In genomic region chr16:85359147-85359822, GRCh38 we compare ENCODE assay signal across 22 cellular contexts.
DNase-seq lines count a peak whose midpoint lies in the region; ATAC-seq, FAIRE-seq and TF ChIP-seq lines count a peak whose summit lies in the region.
"Had no signal": no experiment of that assay in that cellular context is flagged by ENCODE, and none has a peak within 500 bp of the region (broad histone marks: within the 10 kb centered on the region; RNA-seq: fewer than 3 reads in every experiment).

No MANE protein-coding gene starts in this region.

- no peaks in the 10 kb centered on the region for H3K9me2 ChIP-seq in DOHH2 (replicated peaks; ENCODE audit: control insufficient read depth, low read length)

- no peak for TF ChIP-seq CTCF in DOHH2 (IDR thresholded peaks at IDR 0.05; ENCODE audit: low read depth, low read length, poor library complexity, severe bottlenecking)
- TF ChIP-seq CTCF in K562 (IDR thresholded peaks at IDR 0.05 in 2 of 3, conservative IDR thresholded peaks at IDR 0.05 in 1 of 3; ENCODE audit: insufficient read depth in 2 of 3, low read depth in 1 of 3, low read length in 3 of 3) = no peak; a peak in 1 of 6 replicates
- TF ChIP-seq CTCF in ascending aorta (IDR thresholded peaks at IDR 0.05) = no peak

- DNase-seq in NCI-H226 (peak; percentile 25), K562 (ENCODE audit: extremely low read depth in 1 of 4, low spot score in 3 of 4) (peak; percentile 88 to 93 (median 90)), mesenchymal stem cell (peak; percentile 79), ascending aorta (ENCODE audit: low spot score in 2 of 2) (no peak)
- DNase-seq: activated CD4-positive, CD25-positive, alpha-beta regulatory T cell treated with anti-CD3 and anti-CD28 coated beads, Interleukin-2, amount 50 U/mL, for 72 hours; Caco-2; foreskin keratinocyte; GF-D8; left colon; NCI-H1092 treated with DMSO at 0.1 percent for 48 hours; NCI-H82; stimulated activated CD4-positive, alpha-beta T cell treated with anti-CD3 and anti-CD28 coated beads, Interleukin-4, amount 100 ng/mL, for 24 hours; stimulated activated CD8-positive, alpha-beta memory T cell treated with anti-CD3 and anti-CD28 coated beads, Interleukin-4, amount 100 ng/mL, for 48 hours; T-helper 1 cell had no signal

- TF ChIP-seq EP300 in K562 (IDR thresholded peaks at IDR 0.05; ENCODE audit: low read length) = peak; percentile 65; the same call in 1 of the 2 replicates

- in situ Hi-C loops in K562 (cut with MboI) = no loop called here

- H3K23ac ChIP-seq in mesenchymal stem cell (ENCODE audit: low read length in 2 of 2) = no peak overlapping the region

- H4K91ac ChIP-seq in mesenchymal stem cell (ENCODE audit: low read length) = peak overlapping the region; percentile 99

- H3K9me3 ChIP-seq in DOHH2 (ENCODE audit: control insufficient read depth, insufficient read depth, low read length) (no peaks in the 10 kb centered on the region), K562 (replicated peaks; ENCODE audit: control insufficient read depth, insufficient read depth, low read depth, low read length) (no peaks in the 10 kb centered on the region), mesenchymal stem cell (ENCODE audit: control insufficient read depth, low read length) (no peaks in the 10 kb centered on the region), ascending aorta (no peaks in the 10 kb centered on the region)
- H3K9me3 ChIP-seq: suprapubic skin had no signal

- H3K79me1 ChIP-seq in mesenchymal stem cell (replicated peaks; ENCODE audit: low read length, poor library complexity, severe bottlenecking) = peaks cover 11% of the 10 kb centered on the region

- peaks cover 3% of the 10 kb centered on the region for H3K9me1 ChIP-seq in K562 (ENCODE audit: control insufficient read depth, insufficient read depth, low read length)

- H3K14ac ChIP-seq in mesenchymal stem cell (ENCODE audit: low read length in 2 of 2) = peak overlapping the region in 1 of 2 experiments; percentile 99

- H3K4me1 ChIP-seq in DOHH2 (ENCODE audit: control insufficient read depth, low read length) (peaks cover 25% of the 10 kb centered on the region), K562 (replicated peaks in 1 of 2; ENCODE audit: control insufficient read depth in 2 of 2, insufficient read depth in 2 of 2, low read length in 2 of 2) (peaks cover 52 to 88% of the 10 kb centered on the region in 2 experiments), mesenchymal stem cell (ENCODE audit: control insufficient read depth, insufficient read depth, low read depth, low read length) (peaks cover 50% of the 10 kb centered on the region), ascending aorta (peaks cover 0 to 4% of the 10 kb centered on the region in 2 donors)

- H3K4ac ChIP-seq in mesenchymal stem cell (ENCODE audit: low read depth in 1 of 2, low read length in 2 of 2) = peak overlapping the region; percentile 98 to 100

- WGBS in K562 (ENCODE audit: insufficient coverage, low coverage, missing lambda C conversion rate) = 31% methylated on average over 21 of the region's 21 CpGs
- 88% methylated on average over 20 of the region's 21 CpGs for WGBS in mesenchymal stem cell

- H3K9ac ChIP-seq in K562 (ENCODE audit: insufficient read depth in 1 of 2, low read depth in 2 of 2, low read length in 2 of 2) = peak overlapping the region; percentile 32 to 82; a peak in 3 of 4 replicates
- no peak overlapping the region for H3K9ac ChIP-seq in mesenchymal stem cell (ENCODE audit: low read length)
- H3K9ac ChIP-seq: KMS-11 had no signal

- H3K79me2 ChIP-seq in DOHH2 (ENCODE audit: control insufficient read depth, low read length) = no peaks in the 10 kb centered on the region
- H3K79me2 ChIP-seq in K562 (ENCODE audit: control insufficient read depth, insufficient read depth, low read length) = peaks cover 14% of the 10 kb centered on the region

- H3K27ac ChIP-seq in DOHH2 (ENCODE audit: low read depth, low read length) (no peak overlapping the region), K562 (ENCODE audit: extremely low read depth, low read depth, low read length) (peak overlapping the region; percentile 21; the same call in 2 of the 3 replicates), mesenchymal stem cell (ENCODE audit: low read length, poor library complexity, severe bottlenecking) (no peak overlapping the region), ascending aorta (no peak overlapping the region)
- H3K27ac ChIP-seq: foreskin keratinocyte, HL-60, KMS-11 had no signal

- H3F3A ChIP-seq in DOHH2 (ENCODE audit: control insufficient read depth, insufficient read depth) = no peaks in the 10 kb centered on the region

- H2BK120ac ChIP-seq in mesenchymal stem cell (ENCODE audit: low read depth, low read length) = peak overlapping the region; percentile 90

- POLR2A ChIA-PET in K562 (lab: Yijun Ruan, JAX) = interaction anchor here (0.5 to 0.9 kb wide), 5 partner anchors 25 to 218 kb away, joined by 3 to 4 read pairs (median 3); no protein-coding TSS in a partner anchor

- no peak for TF ChIP-seq POLR2A in K562 (conservative IDR thresholded peaks at IDR 0.05)

- CTCF ChIA-PET in K562 (lab: Yijun Ruan, JAX; ENCODE audit: low intra/inter-chr PET ratio) = no interaction called here

- no peaks in the 10 kb centered on the region for H3K36me3 ChIP-seq in DOHH2 (ENCODE audit: control insufficient read depth, low read length)
- no peaks in the 10 kb centered on the region for H3K36me3 ChIP-seq in K562 (ENCODE audit: control insufficient read depth, insufficient read depth, low read length)
- H3K36me3 ChIP-seq in mesenchymal stem cell (ENCODE audit: control insufficient read depth in 1 of 2, insufficient read depth in 2 of 2, low read depth in 1 of 2, low read length in 2 of 2) = peaks cover 4 to 16% of the 10 kb centered on the region in 2 experiments
- no peaks in the 10 kb centered on the region for H3K36me3 ChIP-seq in ascending aorta
- H3K36me3 ChIP-seq: suprapubic skin had no signal

- peak overlapping the region; percentile 24 for H2AK5ac ChIP-seq in mesenchymal stem cell (ENCODE audit: low read length, severe bottlenecking)

- peak in 1 of 2 experiments; percentile 17; a peak in 1 of 4 replicates for TF ChIP-seq RAD21 in K562 (CRISPR knock-in tag; conservative IDR thresholded peaks at IDR 0.05 in 1 of 2, IDR thresholded peaks at IDR 0.05 in 1 of 2)

- no peak overlapping the region for H2BK5ac ChIP-seq in mesenchymal stem cell (ENCODE audit: low read depth, low read length, poor library complexity, severe bottlenecking)

- peak; percentile 98 for FAIRE-seq in K562 (lab: Jason Lieb, UNC)

- H3K18ac ChIP-seq in mesenchymal stem cell (ENCODE audit: low read depth in 1 of 2, low read length in 2 of 2) = peak overlapping the region; percentile 92 to 100

- H2AFZ ChIP-seq in K562 (ENCODE audit: low read depth, low read length) (peak overlapping the region; percentile 23; the same call in 1 of the 2 replicates), mesenchymal stem cell (ENCODE audit: low read depth, low read length) (no peak overlapping the region)
- H2AFZ ChIP-seq: GM23338 had no signal

- peak overlapping the region; percentile 96 for H4K8ac ChIP-seq in mesenchymal stem cell (ENCODE audit: low read length)

- H3K4me3 ChIP-seq in DOHH2 (ENCODE audit: low read length) (no peak overlapping the region), K562 (no peak overlapping the region), mesenchymal stem cell (ENCODE audit: insufficient read depth in 1 of 2, low read depth in 1 of 2, low read length in 2 of 2) (no peak overlapping the region), ascending aorta (no peak overlapping the region)
- H3K4me3 ChIP-seq: GM23338, suprapubic skin had no signal

- H3K27me3 ChIP-seq in DOHH2 (ENCODE audit: control insufficient read depth, low read length) (peaks cover 4% of the 10 kb centered on the region; the same call in 1 of the 2 replicates), K562 (ENCODE audit: control insufficient read depth in 2 of 2, insufficient read depth in 2 of 2, low read length in 2 of 2) (no peaks in the 10 kb centered on the region), mesenchymal stem cell (ENCODE audit: control insufficient read depth in 1 of 2, insufficient read depth in 1 of 2, low read length in 2 of 2) (no peaks in the 10 kb centered on the region), ascending aorta (no peaks in the 10 kb centered on the region)
- H3K27me3 ChIP-seq: suprapubic skin had no signal

- peak overlapping the region; percentile 66 for H2BK15ac ChIP-seq in mesenchymal stem cell (ENCODE audit: low read depth, poor library complexity, severe bottlenecking)

- BruUV-seq in K562 (replicated peaks; lab: Mats Ljungman, UMichigan) = no TSS peak

- H4K20me1 ChIP-seq in DOHH2 (ENCODE audit: control insufficient read depth, insufficient read depth, low read depth, low read length) (no peaks in the 10 kb centered on the region), K562 (replicated peaks; ENCODE audit: control insufficient read depth, insufficient read depth, low read length) (no peaks in the 10 kb centered on the region)

- H2BK12ac ChIP-seq in mesenchymal stem cell (ENCODE audit: low read length in 2 of 2) = peak overlapping the region; percentile 75 to 100

- ATAC-seq in K562 (peak; percentile 70), HG02678 (IDR thresholded peaks at IDR 0.05; ENCODE audit: unreplicated experiment) (no peak), HG02884 (IDR thresholded peaks at IDR 0.05; ENCODE audit: unreplicated experiment) (no peak), GM18870 (IDR thresholded peaks at IDR 0.05; ENCODE audit: unreplicated experiment) (no peak)
- ATAC-seq: foreskin keratinocyte, GM23338 had no signal

- 0 out of 2 replicates have a peak overlapping the region, but pooled peaks have one; percentile 35 for H3K4me2 ChIP-seq in DOHH2 (ENCODE audit: low read length)
- H3K4me2 ChIP-seq in K562 (ENCODE audit: insufficient read depth, low read length) = peak overlapping the region; percentile 75
- H3K4me2 ChIP-seq in mesenchymal stem cell (ENCODE audit: low read length, poor library complexity, severe bottlenecking) = no peak overlapping the region
- H3K4me2 ChIP-seq: GM23338, KMS-11 had no signal

- intact Hi-C loops in K562 (cut with micrococcal nuclease) = no loop called here
- intact Hi-C loops in ascending aorta (cut with DNase I) = no loop called here

Comparison
In these comparisons a context has a peak if more than half of its experiments do, and no peak if none do; other contexts are left out.
1. DNase-seq: peak in NCI-H226 (single experiment), K562 (4 of 4) and mesenchymal stem cell (single experiment); none in ascending aorta (0 of 2).